In genomic region chr6:150922137-150922536, GRCh38 we compare ENCODE assay signal across 25 cellular contexts.
"Had no signal": no experiment of that assay in that cellular context is flagged by ENCODE, and none has a peak within 500 bp of the region (broad histone marks: within the 10 kb centered on the region; RNA-seq: fewer than 3 reads in every experiment).

No MANE protein-coding gene starts in this region.

- H3K9me3 Mint-ChIP-seq: activated CD4-positive, alpha-beta memory T cell treated with anti-CD3 and anti-CD28 coated beads, Interleukin-2, amount 10 ng/mL, durations not matched to agents 7 days and 5 days; activated naive CD4-positive, alpha-beta T cell treated with anti-CD3 and anti-CD28 coated beads, Interleukin-2, amount 10 ng/mL, durations not matched to agents 7 days and 5 days; activated naive CD8-positive, alpha-beta T cell treated with anti-CD3 and anti-CD28 coated beads, Interleukin-2, amount 10 ng/mL, durations not matched to agents 7 days and 5 days; activated T-cell treated with anti-CD3 and anti-CD28 coated beads, Interleukin-2, amount 50 U/mL, for 24 hours; nephron had no signal

- H3K9ac ChIP-seq: parathyroid adenoma had no signal

- H3K27ac ChIP-seq: cardiac muscle cell, dorsolateral prefrontal cortex, gastrocnemius medialis, neutrophil, parathyroid adenoma, psoas muscle, transverse colon, VCaP had no signal

- H3K4me3 Mint-ChIP-seq: activated CD4-positive, alpha-beta memory T cell treated with anti-CD3 and anti-CD28 coated beads, Interleukin-2, amount 10 ng/mL, durations not matched to agents 7 days and 5 days; activated naive CD4-positive, alpha-beta T cell treated with anti-CD3 and anti-CD28 coated beads, Interleukin-2, amount 10 ng/mL, durations not matched to agents 7 days and 5 days; activated naive CD8-positive, alpha-beta T cell treated with anti-CD3 and anti-CD28 coated beads, Interleukin-2, amount 10 ng/mL, durations not matched to agents 7 days and 5 days; activated T-cell treated with anti-CD3 and anti-CD28 coated beads, Interleukin-2, amount 50 U/mL, for 24 hours; nephron had no signal

- H2AFZ ChIP-seq: parathyroid adenoma had no signal

- ATAC-seq: gastrocnemius medialis, left ventricle myocardium superior, psoas muscle had no signal

- H3K27ac Mint-ChIP-seq: activated CD4-positive, alpha-beta memory T cell treated with anti-CD3 and anti-CD28 coated beads, Interleukin-2, amount 10 ng/mL, durations not matched to agents 7 days and 5 days; activated naive CD4-positive, alpha-beta T cell treated with anti-CD3 and anti-CD28 coated beads, Interleukin-2, amount 10 ng/mL, durations not matched to agents 7 days and 5 days; activated naive CD8-positive, alpha-beta T cell treated with anti-CD3 and anti-CD28 coated beads, Interleukin-2, amount 10 ng/mL, durations not matched to agents 7 days and 5 days; activated T-cell treated with anti-CD3 and anti-CD28 coated beads, Interleukin-2, amount 50 U/mL, for 24 hours; nephron had no signal

- H3K4me1 ChIP-seq: gastrocnemius medialis, parathyroid adenoma, psoas muscle, transverse colon had no signal

- H3K9me3 ChIP-seq: gastrocnemius medialis, neutrophil, psoas muscle, transverse colon had no signal

- H3K79me2 ChIP-seq: parathyroid adenoma had no signal

- H3K27me3 Mint-ChIP-seq: activated CD4-positive, alpha-beta memory T cell treated with anti-CD3 and anti-CD28 coated beads, Interleukin-2, amount 10 ng/mL, durations not matched to agents 7 days and 5 days; activated naive CD4-positive, alpha-beta T cell treated with anti-CD3 and anti-CD28 coated beads, Interleukin-2, amount 10 ng/mL, durations not matched to agents 7 days and 5 days; activated naive CD8-positive, alpha-beta T cell treated with anti-CD3 and anti-CD28 coated beads, Interleukin-2, amount 10 ng/mL, durations not matched to agents 7 days and 5 days; activated T-cell treated with anti-CD3 and anti-CD28 coated beads, Interleukin-2, amount 50 U/mL, for 24 hours had no signal

- H3K36me3 ChIP-seq: gastrocnemius medialis, neutrophil, transverse colon had no signal

- H3K4me3 ChIP-seq: cardiac muscle cell, coronary artery, dorsolateral prefrontal cortex, gastrocnemius medialis, psoas muscle, transverse colon had no signal

- DNase-seq: activated CD4-positive, alpha-beta memory T cell treated with anti-CD3 and anti-CD28 coated beads, Interleukin-2, amount 10 ng/mL, durations not matched to agents 7 days and 5 days; activated CD4-positive, alpha-beta T cell treated with anti-CD3 and anti-CD28 coated beads for 48 hours; activated CD8-positive, alpha-beta memory T cell treated with anti-CD3 and anti-CD28 coated beads, Interleukin-2, amount 50 U/mL, for 48 hours; activated gamma-delta T cell; activated naive CD4-positive, alpha-beta T cell treated with anti-CD3 and anti-CD28 coated beads, Interleukin-2, amount 10 ng/mL, durations not matched to agents 7 days and 5 days; activated naive CD8-positive, alpha-beta T cell treated with anti-CD3 and anti-CD28 coated beads, Interleukin-2, amount 10 ng/mL, durations not matched to agents 7 days and 5 days; activated T-cell treated with anti-CD3 and anti-CD28 coated beads, Interleukin-2, amount 50 U/mL, for 24 hours; amniotic stem cell; cerebellar nuclear complex; dorsolateral prefrontal cortex; effector memory CD4-positive, alpha-beta T cell; gastrocnemius medialis; glutamatergic neuron; left ventricle myocardium superior; psoas muscle; stimulated activated CD4-positive, alpha-beta T cell treated with anti-CD3 and anti-CD28 coated beads, Interleukin-15, amount 100 ng/mL, for 24 hours; stimulated activated CD4-positive, alpha-beta T cell treated with anti-CD3 and anti-CD28 coated beads, Interleukin-2, amount 100 ng/mL, for 24 hours; stimulated activated naive CD4-positive, alpha-beta T cell treated with Interleukin-2 at 50 U/mL for 16 hours; transverse colon had no signal

- H3K4me1 Mint-ChIP-seq: activated CD4-positive, alpha-beta memory T cell treated with anti-CD3 and anti-CD28 coated beads, Interleukin-2, amount 10 ng/mL, durations not matched to agents 7 days and 5 days; activated naive CD4-positive, alpha-beta T cell treated with anti-CD3 and anti-CD28 coated beads, Interleukin-2, amount 10 ng/mL, durations not matched to agents 7 days and 5 days; activated naive CD8-positive, alpha-beta T cell treated with anti-CD3 and anti-CD28 coated beads, Interleukin-2, amount 10 ng/mL, durations not matched to agents 7 days and 5 days had no signal

- H3K27me3 ChIP-seq: cardiac muscle cell, dorsolateral prefrontal cortex, gastrocnemius medialis, neutrophil, transverse colon had no signal
